ENCODE assay signal across 1 cellular context in the genomic region with DNA sequence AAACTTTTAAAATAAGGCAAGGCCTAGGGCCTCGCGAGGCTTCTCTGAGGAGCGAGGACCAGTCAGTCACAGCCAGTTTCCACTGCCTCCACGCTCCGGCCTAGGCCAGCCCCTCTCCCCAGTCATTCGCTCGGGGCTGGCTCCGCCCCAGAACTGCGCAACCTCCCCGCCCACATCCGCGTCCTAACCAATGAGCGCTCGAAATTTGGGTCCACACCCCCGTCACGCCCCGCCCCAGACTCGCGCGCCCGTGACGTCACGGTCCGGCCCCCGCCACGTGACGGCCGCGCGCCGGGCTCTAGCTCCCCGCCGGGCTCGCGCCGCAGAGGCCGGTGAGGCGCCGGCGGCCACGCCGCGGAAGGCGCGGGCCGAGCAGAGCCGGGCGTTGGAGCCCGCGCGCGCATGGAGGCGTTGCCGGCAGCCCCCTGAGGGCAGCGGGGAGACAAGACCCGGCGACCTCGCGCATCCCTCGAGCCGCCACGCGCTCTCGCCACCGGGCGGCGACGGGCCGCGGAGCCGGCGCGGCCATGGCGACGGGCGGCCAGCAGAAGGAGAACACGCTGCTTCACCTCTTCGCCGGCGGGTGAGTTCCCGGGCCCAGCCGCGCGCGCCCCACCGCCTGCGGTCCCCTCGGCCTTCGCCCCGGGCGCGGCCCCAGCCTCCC.
A peak's percentile ranks its signal among the peaks of the same experiment; 100 is the strongest.
TF ChIP-seq lines count a peak whose summit lies in the region.

A gene with protein sequence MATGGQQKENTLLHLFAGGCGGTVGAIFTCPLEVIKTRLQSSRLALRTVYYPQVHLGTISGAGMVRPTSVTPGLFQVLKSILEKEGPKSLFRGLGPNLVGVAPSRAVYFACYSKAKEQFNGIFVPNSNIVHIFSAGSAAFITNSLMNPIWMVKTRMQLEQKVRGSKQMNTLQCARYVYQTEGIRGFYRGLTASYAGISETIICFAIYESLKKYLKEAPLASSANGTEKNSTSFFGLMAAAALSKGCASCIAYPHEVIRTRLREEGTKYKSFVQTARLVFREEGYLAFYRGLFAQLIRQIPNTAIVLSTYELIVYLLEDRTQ (plus strand): TSS at position 301 of the 664 bp plus-strand sequence. CDS start 227 bp downstream, at position 528.

TF ChIP-seq in HepG2, 621 proteins besides CTCF, POLR2A, EP300 and RAD21 (continued from another document and continues in another):
- TF ChIP-seq, protein P1, sequence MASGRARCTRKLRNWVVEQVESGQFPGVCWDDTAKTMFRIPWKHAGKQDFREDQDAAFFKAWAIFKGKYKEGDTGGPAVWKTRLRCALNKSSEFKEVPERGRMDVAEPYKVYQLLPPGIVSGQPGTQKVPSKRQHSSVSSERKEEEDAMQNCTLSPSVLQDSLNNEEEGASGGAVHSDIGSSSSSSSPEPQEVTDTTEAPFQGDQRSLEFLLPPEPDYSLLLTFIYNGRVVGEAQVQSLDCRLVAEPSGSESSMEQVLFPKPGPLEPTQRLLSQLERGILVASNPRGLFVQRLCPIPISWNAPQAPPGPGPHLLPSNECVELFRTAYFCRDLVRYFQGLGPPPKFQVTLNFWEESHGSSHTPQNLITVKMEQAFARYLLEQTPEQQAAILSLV (CRISPR knock-in tag; IDR thresholded peaks at IDR 0.05; ENCODE audit: borderline replicate concordance) = no peak
- TF ChIP-seq, protein P2, sequence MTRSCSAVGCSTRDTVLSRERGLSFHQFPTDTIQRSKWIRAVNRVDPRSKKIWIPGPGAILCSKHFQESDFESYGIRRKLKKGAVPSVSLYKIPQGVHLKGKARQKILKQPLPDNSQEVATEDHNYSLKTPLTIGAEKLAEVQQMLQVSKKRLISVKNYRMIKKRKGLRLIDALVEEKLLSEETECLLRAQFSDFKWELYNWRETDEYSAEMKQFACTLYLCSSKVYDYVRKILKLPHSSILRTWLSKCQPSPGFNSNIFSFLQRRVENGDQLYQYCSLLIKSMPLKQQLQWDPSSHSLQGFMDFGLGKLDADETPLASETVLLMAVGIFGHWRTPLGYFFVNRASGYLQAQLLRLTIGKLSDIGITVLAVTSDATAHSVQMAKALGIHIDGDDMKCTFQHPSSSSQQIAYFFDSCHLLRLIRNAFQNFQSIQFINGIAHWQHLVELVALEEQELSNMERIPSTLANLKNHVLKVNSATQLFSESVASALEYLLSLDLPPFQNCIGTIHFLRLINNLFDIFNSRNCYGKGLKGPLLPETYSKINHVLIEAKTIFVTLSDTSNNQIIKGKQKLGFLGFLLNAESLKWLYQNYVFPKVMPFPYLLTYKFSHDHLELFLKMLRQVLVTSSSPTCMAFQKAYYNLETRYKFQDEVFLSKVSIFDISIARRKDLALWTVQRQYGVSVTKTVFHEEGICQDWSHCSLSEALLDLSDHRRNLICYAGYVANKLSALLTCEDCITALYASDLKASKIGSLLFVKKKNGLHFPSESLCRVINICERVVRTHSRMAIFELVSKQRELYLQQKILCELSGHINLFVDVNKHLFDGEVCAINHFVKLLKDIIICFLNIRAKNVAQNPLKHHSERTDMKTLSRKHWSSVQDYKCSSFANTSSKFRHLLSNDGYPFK (CRISPR knock-in tag; IDR thresholded peaks at IDR 0.05; ENCODE audit: borderline replicate concordance) = no peak
- TF ChIP-seq SMARCE1 (IDR thresholded peaks at IDR 0.05; ENCODE audit: borderline replicate concordance) (no peak), NONO (IDR thresholded peaks at IDR 0.05) (no peak), NONO (CRISPR knock-in tag; conservative IDR thresholded peaks at IDR 0.05) (peak; percentile 65), NFYB (CRISPR knock-in tag; IDR thresholded peaks at IDR 0.05) (peak; percentile 81), GATA4 (IDR thresholded peaks at IDR 0.05; ENCODE audit: borderline replicate concordance, low read depth) (peak; percentile 21; the same call in 1 of the 2 replicates), ADNP (CRISPR knock-in tag; IDR thresholded peaks at IDR 0.05) (no peak), HNRNPL (IDR thresholded peaks at IDR 0.05; ENCODE audit: low read depth, low read length) (no peak), ZNF570 (CRISPR knock-in tag; IDR thresholded peaks at IDR 0.05; ENCODE audit: borderline replicate concordance) (no peak), ZMAT3 (CRISPR knock-in tag; conservative IDR thresholded peaks at IDR 0.05) (no peak), ZNF75D (CRISPR knock-in tag; IDR thresholded peaks at IDR 0.05; ENCODE audit: borderline replicate concordance) (no peak), ZNF567 (CRISPR knock-in tag; IDR thresholded peaks at IDR 0.05; ENCODE audit: borderline replicate concordance) (no peak), NAIF1 (CRISPR knock-in tag; IDR thresholded peaks at IDR 0.05; ENCODE audit: borderline replicate concordance) (no peak), ZNF34 (CRISPR knock-in tag; IDR thresholded peaks at IDR 0.05; ENCODE audit: borderline replicate concordance) (0 out of 2 replicates have a peak, but pooled peaks have one; percentile 42), BORCS8-MEF2B (CRISPR knock-in tag; IDR thresholded peaks at IDR 0.05) (peak; percentile 20; the same call in 1 of the 2 replicates), ZBTB20 (CRISPR knock-in tag; IDR thresholded peaks at IDR 0.05; ENCODE audit: borderline replicate concordance, low read depth) (no peak), SUZ12 (IDR thresholded peaks at IDR 0.05; ENCODE audit: low read depth, low read length) (no peak), KDM5A (IDR thresholded peaks at IDR 0.05; ENCODE audit: borderline replicate concordance, low read length) (no peak), ZNF354B (CRISPR knock-in tag; IDR thresholded peaks at IDR 0.05) (no peak), FOXA1 (IDR thresholded peaks at IDR 0.05) (no peak), FOXA1 (CRISPR knock-in tag; IDR thresholded peaks at IDR 0.05) (no peak), ZNF761 (CRISPR knock-in tag; conservative IDR thresholded peaks at IDR 0.05) (no peak), ZNF543 (CRISPR knock-in tag; IDR thresholded peaks at IDR 0.05) (no peak), IKZF1 (IDR thresholded peaks at IDR 0.05) (no peak), ZNF557 (CRISPR knock-in tag; IDR thresholded peaks at IDR 0.05) (no peak), CAMTA2 (CRISPR knock-in tag; IDR thresholded peaks at IDR 0.05; ENCODE audit: borderline replicate concordance) (no peak), PAWR (CRISPR knock-in tag; IDR thresholded peaks at IDR 0.05; ENCODE audit: borderline replicate concordance) (no peak), KDM5B (CRISPR knock-in tag; IDR thresholded peaks at IDR 0.05; ENCODE audit: borderline replicate concordance) (no peak; the same call in 1 of the 2 replicates), ZIK1 (CRISPR knock-in tag; IDR thresholded peaks at IDR 0.05; ENCODE audit: borderline replicate concordance, low read depth) (no peak), ZFP41 (CRISPR knock-in tag; IDR thresholded peaks at IDR 0.05; ENCODE audit: borderline replicate concordance) (no peak), ZNF468 (CRISPR knock-in tag; IDR thresholded peaks at IDR 0.05) (no peak), AHR (CRISPR knock-in tag; IDR thresholded peaks at IDR 0.05) (no peak)
- TF ChIP-seq, protein P3, sequence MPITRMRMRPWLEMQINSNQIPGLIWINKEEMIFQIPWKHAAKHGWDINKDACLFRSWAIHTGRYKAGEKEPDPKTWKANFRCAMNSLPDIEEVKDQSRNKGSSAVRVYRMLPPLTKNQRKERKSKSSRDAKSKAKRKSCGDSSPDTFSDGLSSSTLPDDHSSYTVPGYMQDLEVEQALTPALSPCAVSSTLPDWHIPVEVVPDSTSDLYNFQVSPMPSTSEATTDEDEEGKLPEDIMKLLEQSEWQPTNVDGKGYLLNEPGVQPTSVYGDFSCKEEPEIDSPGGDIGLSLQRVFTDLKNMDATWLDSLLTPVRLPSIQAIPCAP (CRISPR knock-in tag; IDR thresholded peaks at IDR 0.05; ENCODE audit: low read depth) = no peak
- TF ChIP-seq, protein P4, sequence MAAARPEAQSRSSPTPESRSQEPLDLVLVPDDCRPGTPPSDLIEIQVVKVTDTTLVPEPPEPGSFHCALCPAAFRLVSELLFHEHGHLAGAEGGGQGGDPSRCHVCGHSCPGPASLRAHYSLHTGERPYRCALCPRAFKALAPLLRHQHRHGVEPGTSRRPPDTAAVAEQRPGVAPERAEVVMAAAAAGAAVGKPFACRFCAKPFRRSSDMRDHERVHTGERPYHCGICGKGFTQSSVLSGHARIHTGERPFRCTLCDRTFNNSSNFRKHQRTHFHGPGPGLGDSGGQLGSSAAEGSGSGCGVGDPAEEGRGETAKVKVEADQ (CRISPR knock-in tag; IDR thresholded peaks at IDR 0.05; ENCODE audit: borderline replicate concordance) = 0 out of 2 replicates have a peak, but pooled peaks have one; percentile 3
- TF ChIP-seq, protein P5, sequence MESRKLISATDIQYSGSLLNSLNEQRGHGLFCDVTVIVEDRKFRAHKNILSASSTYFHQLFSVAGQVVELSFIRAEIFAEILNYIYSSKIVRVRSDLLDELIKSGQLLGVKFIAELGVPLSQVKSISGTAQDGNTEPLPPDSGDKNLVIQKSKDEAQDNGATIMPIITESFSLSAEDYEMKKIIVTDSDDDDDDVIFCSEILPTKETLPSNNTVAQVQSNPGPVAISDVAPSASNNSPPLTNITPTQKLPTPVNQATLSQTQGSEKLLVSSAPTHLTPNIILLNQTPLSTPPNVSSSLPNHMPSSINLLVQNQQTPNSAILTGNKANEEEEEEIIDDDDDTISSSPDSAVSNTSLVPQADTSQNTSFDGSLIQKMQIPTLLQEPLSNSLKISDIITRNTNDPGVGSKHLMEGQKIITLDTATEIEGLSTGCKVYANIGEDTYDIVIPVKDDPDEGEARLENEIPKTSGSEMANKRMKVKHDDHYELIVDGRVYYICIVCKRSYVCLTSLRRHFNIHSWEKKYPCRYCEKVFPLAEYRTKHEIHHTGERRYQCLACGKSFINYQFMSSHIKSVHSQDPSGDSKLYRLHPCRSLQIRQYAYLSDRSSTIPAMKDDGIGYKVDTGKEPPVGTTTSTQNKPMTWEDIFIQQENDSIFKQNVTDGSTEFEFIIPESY (CRISPR knock-in tag; IDR thresholded peaks at IDR 0.05) = no peak
- TF ChIP-seq, protein P6, sequence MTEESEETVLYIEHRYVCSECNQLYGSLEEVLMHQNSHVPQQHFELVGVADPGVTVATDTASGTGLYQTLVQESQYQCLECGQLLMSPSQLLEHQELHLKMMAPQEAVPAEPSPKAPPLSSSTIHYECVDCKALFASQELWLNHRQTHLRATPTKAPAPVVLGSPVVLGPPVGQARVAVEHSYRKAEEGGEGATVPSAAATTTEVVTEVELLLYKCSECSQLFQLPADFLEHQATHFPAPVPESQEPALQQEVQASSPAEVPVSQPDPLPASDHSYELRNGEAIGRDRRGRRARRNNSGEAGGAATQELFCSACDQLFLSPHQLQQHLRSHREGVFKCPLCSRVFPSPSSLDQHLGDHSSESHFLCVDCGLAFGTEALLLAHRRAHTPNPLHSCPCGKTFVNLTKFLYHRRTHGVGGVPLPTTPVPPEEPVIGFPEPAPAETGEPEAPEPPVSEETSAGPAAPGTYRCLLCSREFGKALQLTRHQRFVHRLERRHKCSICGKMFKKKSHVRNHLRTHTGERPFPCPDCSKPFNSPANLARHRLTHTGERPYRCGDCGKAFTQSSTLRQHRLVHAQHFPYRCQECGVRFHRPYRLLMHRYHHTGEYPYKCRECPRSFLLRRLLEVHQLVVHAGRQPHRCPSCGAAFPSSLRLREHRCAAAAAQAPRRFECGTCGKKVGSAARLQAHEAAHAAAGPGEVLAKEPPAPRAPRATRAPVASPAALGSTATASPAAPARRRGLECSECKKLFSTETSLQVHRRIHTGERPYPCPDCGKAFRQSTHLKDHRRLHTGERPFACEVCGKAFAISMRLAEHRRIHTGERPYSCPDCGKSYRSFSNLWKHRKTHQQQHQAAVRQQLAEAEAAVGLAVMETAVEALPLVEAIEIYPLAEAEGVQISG (CRISPR knock-in tag; IDR thresholded peaks at IDR 0.05) = peak; percentile 68
- TF ChIP-seq, protein P7, sequence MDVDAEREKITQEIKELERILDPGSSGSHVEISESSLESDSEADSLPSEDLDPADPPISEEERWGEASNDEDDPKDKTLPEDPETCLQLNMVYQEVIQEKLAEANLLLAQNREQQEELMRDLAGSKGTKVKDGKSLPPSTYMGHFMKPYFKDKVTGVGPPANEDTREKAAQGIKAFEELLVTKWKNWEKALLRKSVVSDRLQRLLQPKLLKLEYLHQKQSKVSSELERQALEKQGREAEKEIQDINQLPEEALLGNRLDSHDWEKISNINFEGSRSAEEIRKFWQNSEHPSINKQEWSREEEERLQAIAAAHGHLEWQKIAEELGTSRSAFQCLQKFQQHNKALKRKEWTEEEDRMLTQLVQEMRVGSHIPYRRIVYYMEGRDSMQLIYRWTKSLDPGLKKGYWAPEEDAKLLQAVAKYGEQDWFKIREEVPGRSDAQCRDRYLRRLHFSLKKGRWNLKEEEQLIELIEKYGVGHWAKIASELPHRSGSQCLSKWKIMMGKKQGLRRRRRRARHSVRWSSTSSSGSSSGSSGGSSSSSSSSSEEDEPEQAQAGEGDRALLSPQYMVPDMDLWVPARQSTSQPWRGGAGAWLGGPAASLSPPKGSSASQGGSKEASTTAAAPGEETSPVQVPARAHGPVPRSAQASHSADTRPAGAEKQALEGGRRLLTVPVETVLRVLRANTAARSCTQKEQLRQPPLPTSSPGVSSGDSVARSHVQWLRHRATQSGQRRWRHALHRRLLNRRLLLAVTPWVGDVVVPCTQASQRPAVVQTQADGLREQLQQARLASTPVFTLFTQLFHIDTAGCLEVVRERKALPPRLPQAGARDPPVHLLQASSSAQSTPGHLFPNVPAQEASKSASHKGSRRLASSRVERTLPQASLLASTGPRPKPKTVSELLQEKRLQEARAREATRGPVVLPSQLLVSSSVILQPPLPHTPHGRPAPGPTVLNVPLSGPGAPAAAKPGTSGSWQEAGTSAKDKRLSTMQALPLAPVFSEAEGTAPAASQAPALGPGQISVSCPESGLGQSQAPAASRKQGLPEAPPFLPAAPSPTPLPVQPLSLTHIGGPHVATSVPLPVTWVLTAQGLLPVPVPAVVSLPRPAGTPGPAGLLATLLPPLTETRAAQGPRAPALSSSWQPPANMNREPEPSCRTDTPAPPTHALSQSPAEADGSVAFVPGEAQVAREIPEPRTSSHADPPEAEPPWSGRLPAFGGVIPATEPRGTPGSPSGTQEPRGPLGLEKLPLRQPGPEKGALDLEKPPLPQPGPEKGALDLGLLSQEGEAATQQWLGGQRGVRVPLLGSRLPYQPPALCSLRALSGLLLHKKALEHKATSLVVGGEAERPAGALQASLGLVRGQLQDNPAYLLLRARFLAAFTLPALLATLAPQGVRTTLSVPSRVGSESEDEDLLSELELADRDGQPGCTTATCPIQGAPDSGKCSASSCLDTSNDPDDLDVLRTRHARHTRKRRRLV (CRISPR knock-in tag; IDR thresholded peaks at IDR 0.05) = 0 out of 2 replicates have a peak, but pooled peaks have one; percentile 65
- TF ChIP-seq, protein P8, sequence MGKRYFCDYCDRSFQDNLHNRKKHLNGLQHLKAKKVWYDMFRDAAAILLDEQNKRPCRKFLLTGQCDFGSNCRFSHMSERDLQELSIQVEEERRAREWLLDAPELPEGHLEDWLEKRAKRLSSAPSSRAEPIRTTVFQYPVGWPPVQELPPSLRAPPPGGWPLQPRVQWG (CRISPR knock-in tag; IDR thresholded peaks at IDR 0.05; ENCODE audit: borderline replicate concordance, low read depth) = no peak
- TF ChIP-seq, protein P9, sequence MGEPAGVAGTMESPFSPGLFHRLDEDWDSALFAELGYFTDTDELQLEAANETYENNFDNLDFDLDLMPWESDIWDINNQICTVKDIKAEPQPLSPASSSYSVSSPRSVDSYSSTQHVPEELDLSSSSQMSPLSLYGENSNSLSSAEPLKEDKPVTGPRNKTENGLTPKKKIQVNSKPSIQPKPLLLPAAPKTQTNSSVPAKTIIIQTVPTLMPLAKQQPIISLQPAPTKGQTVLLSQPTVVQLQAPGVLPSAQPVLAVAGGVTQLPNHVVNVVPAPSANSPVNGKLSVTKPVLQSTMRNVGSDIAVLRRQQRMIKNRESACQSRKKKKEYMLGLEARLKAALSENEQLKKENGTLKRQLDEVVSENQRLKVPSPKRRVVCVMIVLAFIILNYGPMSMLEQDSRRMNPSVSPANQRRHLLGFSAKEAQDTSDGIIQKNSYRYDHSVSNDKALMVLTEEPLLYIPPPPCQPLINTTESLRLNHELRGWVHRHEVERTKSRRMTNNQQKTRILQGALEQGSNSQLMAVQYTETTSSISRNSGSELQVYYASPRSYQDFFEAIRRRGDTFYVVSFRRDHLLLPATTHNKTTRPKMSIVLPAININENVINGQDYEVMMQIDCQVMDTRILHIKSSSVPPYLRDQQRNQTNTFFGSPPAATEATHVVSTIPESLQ (CRISPR knock-in tag; conservative IDR thresholded peaks at IDR 0.05) = no peak
